1 cellular context compared by ENCODE assay signal in genomic region chr7:42671627-42672026, GRCh38.
TF ChIP-seq lines count a peak whose summit lies in the region.

No MANE protein-coding gene starts in this region.

TF ChIP-seq in GM23338, 12 proteins besides CTCF, POLR2A, EP300 and RAD21 (continued from another document):
- TF ChIP-seq, protein P1, sequence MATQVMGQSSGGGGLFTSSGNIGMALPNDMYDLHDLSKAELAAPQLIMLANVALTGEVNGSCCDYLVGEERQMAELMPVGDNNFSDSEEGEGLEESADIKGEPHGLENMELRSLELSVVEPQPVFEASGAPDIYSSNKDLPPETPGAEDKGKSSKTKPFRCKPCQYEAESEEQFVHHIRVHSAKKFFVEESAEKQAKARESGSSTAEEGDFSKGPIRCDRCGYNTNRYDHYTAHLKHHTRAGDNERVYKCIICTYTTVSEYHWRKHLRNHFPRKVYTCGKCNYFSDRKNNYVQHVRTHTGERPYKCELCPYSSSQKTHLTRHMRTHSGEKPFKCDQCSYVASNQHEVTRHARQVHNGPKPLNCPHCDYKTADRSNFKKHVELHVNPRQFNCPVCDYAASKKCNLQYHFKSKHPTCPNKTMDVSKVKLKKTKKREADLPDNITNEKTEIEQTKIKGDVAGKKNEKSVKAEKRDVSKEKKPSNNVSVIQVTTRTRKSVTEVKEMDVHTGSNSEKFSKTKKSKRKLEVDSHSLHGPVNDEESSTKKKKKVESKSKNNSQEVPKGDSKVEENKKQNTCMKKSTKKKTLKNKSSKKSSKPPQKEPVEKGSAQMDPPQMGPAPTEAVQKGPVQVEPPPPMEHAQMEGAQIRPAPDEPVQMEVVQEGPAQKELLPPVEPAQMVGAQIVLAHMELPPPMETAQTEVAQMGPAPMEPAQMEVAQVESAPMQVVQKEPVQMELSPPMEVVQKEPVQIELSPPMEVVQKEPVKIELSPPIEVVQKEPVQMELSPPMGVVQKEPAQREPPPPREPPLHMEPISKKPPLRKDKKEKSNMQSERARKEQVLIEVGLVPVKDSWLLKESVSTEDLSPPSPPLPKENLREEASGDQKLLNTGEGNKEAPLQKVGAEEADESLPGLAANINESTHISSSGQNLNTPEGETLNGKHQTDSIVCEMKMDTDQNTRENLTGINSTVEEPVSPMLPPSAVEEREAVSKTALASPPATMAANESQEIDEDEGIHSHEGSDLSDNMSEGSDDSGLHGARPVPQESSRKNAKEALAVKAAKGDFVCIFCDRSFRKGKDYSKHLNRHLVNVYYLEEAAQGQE (IDR thresholded peaks at IDR 0.05; ENCODE audit: unreplicated experiment): no peak
- no peak for TF ChIP-seq JUNB (IDR thresholded peaks at IDR 0.05; ENCODE audit: unreplicated experiment)
- no peak for TF ChIP-seq STAT1 (IDR thresholded peaks at IDR 0.05; ENCODE audit: unreplicated experiment)
- TF ChIP-seq, protein P2, sequence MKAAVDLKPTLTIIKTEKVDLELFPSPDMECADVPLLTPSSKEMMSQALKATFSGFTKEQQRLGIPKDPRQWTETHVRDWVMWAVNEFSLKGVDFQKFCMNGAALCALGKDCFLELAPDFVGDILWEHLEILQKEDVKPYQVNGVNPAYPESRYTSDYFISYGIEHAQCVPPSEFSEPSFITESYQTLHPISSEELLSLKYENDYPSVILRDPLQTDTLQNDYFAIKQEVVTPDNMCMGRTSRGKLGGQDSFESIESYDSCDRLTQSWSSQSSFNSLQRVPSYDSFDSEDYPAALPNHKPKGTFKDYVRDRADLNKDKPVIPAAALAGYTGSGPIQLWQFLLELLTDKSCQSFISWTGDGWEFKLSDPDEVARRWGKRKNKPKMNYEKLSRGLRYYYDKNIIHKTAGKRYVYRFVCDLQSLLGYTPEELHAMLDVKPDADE (IDR thresholded peaks at IDR 0.05): no peak
- no peak for TF ChIP-seq ZNF114 (CRISPR knock-in tag; IDR thresholded peaks at IDR 0.05)
- no peak for TF ChIP-seq POLR2AphosphoS5 (IDR thresholded peaks at IDR 0.05; ENCODE audit: low read depth)
- TF ChIP-seq NANOG (IDR thresholded peaks at IDR 0.05; ENCODE audit: borderline replicate concordance): no peak
- TF ChIP-seq ZNF331 (CRISPR knock-in tag; IDR thresholded peaks at IDR 0.05; ENCODE audit: low read depth): no peak
- no peak for TF ChIP-seq EZH2phosphoT487 (IDR thresholded peaks at IDR 0.05; ENCODE audit: unreplicated experiment)
- TF ChIP-seq CREB1 (CRISPR knock-in tag; IDR thresholded peaks at IDR 0.05; ENCODE audit: low read depth): no peak
